ENCODE assay signal across 8 cellular contexts in genomic region chr1:68496680-68497357, GRCh38. TPM values are rescaled to one million over a fixed set of nuclear protein-coding genes. Genes with fewer than 3 reads are reported as not detected.
DNase-seq lines count a peak whose midpoint lies in the region; ATAC-seq, FAIRE-seq and TF ChIP-seq lines count a peak whose summit lies in the region.

DEPDC1 (minus strand) TSS chr1:68497082; CDS start chr1:68496999, 83 bp downstream.

- FAIRE-seq in urothelium cell line (lab: Jason Lieb, UNC): peak; percentile 83

- TF ChIP-seq CTCF in GM12865 (IDR thresholded peaks at IDR 0.05; ENCODE audit: insufficient read depth, low read depth, low read length, missing control alignments) (no peak), adrenal gland (IDR thresholded peaks at IDR 0.05) (no peak), left ventricle myocardium inferior (IDR thresholded peaks at IDR 0.05; ENCODE audit: borderline replicate concordance) (peak; percentile 20), prostate gland (IDR thresholded peaks at IDR 0.05) (peak in 1 of 4 experiments; percentile 31)

- H3K36me3 ChIP-seq in adrenal gland (replicated peaks in 1 of 2): no peaks in the 10 kb centered on the region
- H3K36me3 ChIP-seq in left ventricle myocardium inferior: no peaks in the 10 kb centered on the region
- no peaks in the 10 kb centered on the region for H3K36me3 ChIP-seq in prostate gland

- H3K27me3 ChIP-seq in adrenal gland (no peaks in the 10 kb centered on the region), left ventricle myocardium inferior (ENCODE audit: low read depth) (no peaks in the 10 kb centered on the region), prostate gland (replicated peaks; ENCODE audit: insufficient read depth) (no peaks in the 10 kb centered on the region)

- H3K4me1 ChIP-seq in adrenal gland (replicated peaks in 1 of 2) (peaks cover 0 to 9% of the 10 kb centered on the region in 2 donors), left ventricle myocardium inferior (peaks cover 18% of the 10 kb centered on the region), prostate gland (replicated peaks) (no peaks in the 10 kb centered on the region)

- H3K9me3 ChIP-seq in adrenal gland (replicated peaks in 1 of 3) (no peaks in the 10 kb centered on the region), left ventricle myocardium inferior (replicated peaks) (no peaks in the 10 kb centered on the region), prostate gland (no peaks in the 10 kb centered on the region)

- WGBS in adrenal gland, 4 donors: 0 to 2% (median 1%) methylated on average over 4 to 64 of the region's 64 CpGs
- under 1% methylated on average over 46 of the region's 64 CpGs for WGBS in prostate gland

- TF ChIP-seq POLR2A in adrenal gland (IDR thresholded peaks at IDR 0.05) (no peak), prostate gland (IDR thresholded peaks at IDR 0.05) (peak; percentile 43)

- ATAC-seq in HG02678 (IDR thresholded peaks at IDR 0.05; ENCODE audit: unreplicated experiment): peak; percentile 96

- DNase-seq in GM12865 (ENCODE audit: low read depth): peak; percentile 93
- peak; percentile 88 for DNase-seq in NCI-H128 (lab: John Stamatoyannopoulos, UW; ENCODE audit: unreplicated experiment)
- DNase-seq in T follicular helper cell (ENCODE audit: low read depth): peak; percentile 37
- peak; percentile 95 to 98 (median 97) for DNase-seq in adrenal gland
- peak; percentile 96 for DNase-seq in left ventricle myocardium inferior
- peak; percentile 94 for DNase-seq in prostate gland (ENCODE audit: low spot score)
- peak; percentile 98 for DNase-seq in urothelium cell line (ENCODE audit: low spot score)

- intact Hi-C loops in adrenal gland (cut with DNase I): no loop called here
- intact Hi-C loops in left ventricle myocardium inferior (cut with micrococcal nuclease): no loop called here
- intact Hi-C loops in prostate gland (cut with DNase I): no loop called here

- H3K4me3 ChIP-seq in GM12865 (ENCODE audit: low read depth, low read length) (peak within 1 kb of the TSS; percentile 85), adrenal gland (peak within 1 kb of the TSS in 2 of 4 donors; percentile 57 to 59), left ventricle myocardium inferior (peak within 1 kb of the TSS; percentile 70), prostate gland (peak within 1 kb of the TSS; percentile 47 to 52)

- H3K27ac ChIP-seq in adrenal gland (no peak within 1 kb of the TSS), left ventricle myocardium inferior (replicated peaks) (peak within 1 kb of the TSS; percentile 45), prostate gland (peak within 1 kb of the TSS; percentile 22 to 28)

RNA-seq across cellular contexts. Expression of gene DEPDC1, which starts in this region (rescaled TPM):
- total RNA-seq in adrenal gland (1 to 10 TPM in 2 of 8 donors, under 1 TPM in 6; 0.28 to 1.7 (median 0.58) TPM), left ventricle myocardium inferior (0.27 TPM), prostate gland (1 to 10 TPM in 1 of 2 donors, under 1 TPM in 1; 0.46 to 3.0 TPM)
- polyA plus RNA-seq in adrenal gland: under 1 TPM in 2 of 3 donors, not detected in 1; 0.03 to 0.95 TPM

Comparison
In these comparisons a context has a peak if more than half of its experiments do, and no peak if none do; other contexts are left out.
1. Peak in DNase-seq, H3K4me3 ChIP-seq and H3K27ac ChIP-seq in left ventricle myocardium inferior; RNA of the gene not detected or under 1 TPM.
2. DNase-seq: peak in every context shown above with its lines; median percentile 98 in urothelium cell line; 97 in adrenal gland; 96 in left ventricle myocardium inferior; 94 in prostate gland; 93 in GM12865; 88 in NCI-H128; 37 in T follicular helper cell.
3. H3K27ac ChIP-seq: peak in prostate gland (2 of 2); none in adrenal gland (0 of 5).